11 cellular contexts compared by ENCODE assay signal in the genomic region with DNA sequence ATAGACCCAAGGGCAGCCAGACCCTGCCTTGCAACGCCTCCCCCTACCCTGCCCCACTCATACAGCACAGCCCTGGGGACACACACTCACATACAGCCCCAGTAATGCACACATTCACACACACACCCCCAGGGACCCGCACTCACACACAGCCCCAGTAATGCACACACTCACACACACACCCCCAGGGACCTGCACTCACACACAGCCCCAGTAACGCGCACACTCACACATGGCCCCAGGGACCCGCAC. TPM values are rescaled to one million over a fixed set of nuclear protein-coding genes. Genes with fewer than 3 reads are reported as not detected.
DNase-seq lines count a peak whose midpoint lies in the region; ATAC-seq, FAIRE-seq and TF ChIP-seq lines count a peak whose summit lies in the region.
"Had no signal": no experiment of that assay in that cellular context is flagged by ENCODE, and none has a peak within 500 bp of the region (broad histone marks: within the 10 kb centered on the region; RNA-seq: fewer than 3 reads in every experiment).

No MANE protein-coding gene starts in this region.

- H3K4me3 Mint-ChIP-seq in activated CD4-positive, alpha-beta T cell treated with anti-CD3 and anti-CD28 coated beads, Interleukin-2, amount 10 ng/mL, durations not matched to agents 24 days and 14 days, result peak overlapping the region; percentile 40
- H3K4me3 Mint-ChIP-seq in activated CD4-positive, alpha-beta memory T cell treated with anti-CD3 and anti-CD28 coated beads for 36 hours, result no peak overlapping the region
- H3K4me3 Mint-ChIP-seq in stimulated activated effector memory CD8-positive, alpha-beta T cell treated with anti-CD3 and anti-CD28 coated beads, Interleukin-12 subunit alpha, Interleukin-12 subunit beta, amount 100 ng/mL, for 72 hours, result peak overlapping the region; percentile 77

- peak overlapping the region; percentile 89 for H3K27ac Mint-ChIP-seq in activated CD4-positive, alpha-beta T cell treated with anti-CD3 and anti-CD28 coated beads, Interleukin-2, amount 10 ng/mL, durations not matched to agents 24 days and 14 days
- peak overlapping the region; percentile 66 for H3K27ac Mint-ChIP-seq in activated CD4-positive, alpha-beta memory T cell treated with anti-CD3 and anti-CD28 coated beads for 36 hours
- peak overlapping the region; percentile 100 for H3K27ac Mint-ChIP-seq in stimulated activated effector memory CD8-positive, alpha-beta T cell treated with anti-CD3 and anti-CD28 coated beads, Interleukin-12 subunit alpha, Interleukin-12 subunit beta, amount 100 ng/mL, for 72 hours

- no peak for ATAC-seq in stimulated activated effector memory CD8-positive, alpha-beta T cell treated with anti-CD3 and anti-CD28 coated beads, Interleukin-12 subunit alpha, Interleukin-12 subunit beta, amount 100 ng/mL, for 72 hours
- ATAC-seq in pancreas, result no peak

- H3K9me3 ChIP-seq in iPS-20b (ENCODE audit: insufficient read depth, low read depth, low read length) (no peaks in the 10 kb centered on the region), pancreas (no peaks in the 10 kb centered on the region)

- H3K9me3 Mint-ChIP-seq in activated CD4-positive, alpha-beta T cell treated with anti-CD3 and anti-CD28 coated beads, Interleukin-2, amount 10 ng/mL, durations not matched to agents 24 days and 14 days, result no peaks in the 10 kb centered on the region
- no peaks in the 10 kb centered on the region for H3K9me3 Mint-ChIP-seq in activated CD4-positive, alpha-beta memory T cell treated with anti-CD3 and anti-CD28 coated beads for 36 hours
- no peaks in the 10 kb centered on the region for H3K9me3 Mint-ChIP-seq in stimulated activated effector memory CD8-positive, alpha-beta T cell treated with anti-CD3 and anti-CD28 coated beads, Interleukin-12 subunit alpha, Interleukin-12 subunit beta, amount 100 ng/mL, for 72 hours

- WGBS in pancreas, 2 donors, result 93% methylated on average over 5 of the region's 5 CpGs

- no peak for FAIRE-seq in RCC 7860 (lab: Jason Lieb, UNC)
- FAIRE-seq in pancreas (lab: Jason Lieb, UNC), result no peak

- intact Hi-C loops in activated CD4-positive, alpha-beta T cell treated with anti-CD3 and anti-CD28 coated beads, Interleukin-2, amount 10 ng/mL, durations not matched to agents 24 days and 14 days (cut with micrococcal nuclease), result loop anchor here (10.0 kb wide), 3 partner anchors 348 to 918 kb away; partner anchors contain the start of genes PSME3IP1 and RSPRY1
- intact Hi-C loops in activated CD4-positive, alpha-beta memory T cell treated with anti-CD3 and anti-CD28 coated beads for 36 hours (cut with micrococcal nuclease), result no loop called here
- intact Hi-C loops in pancreas (cut with DNase I), result no loop called here

- H3K4me1 Mint-ChIP-seq in activated CD4-positive, alpha-beta T cell treated with anti-CD3 and anti-CD28 coated beads, Interleukin-2, amount 10 ng/mL, durations not matched to agents 24 days and 14 days, result peaks cover 67% of the 10 kb centered on the region
- H3K4me1 Mint-ChIP-seq in activated CD4-positive, alpha-beta memory T cell treated with anti-CD3 and anti-CD28 coated beads for 36 hours (ENCODE audit: low read depth), result peaks cover 74% of the 10 kb centered on the region
- H3K4me1 Mint-ChIP-seq in stimulated activated effector memory CD8-positive, alpha-beta T cell treated with anti-CD3 and anti-CD28 coated beads, Interleukin-12 subunit alpha, Interleukin-12 subunit beta, amount 100 ng/mL, for 72 hours, result peaks cover 81% of the 10 kb centered on the region

- H3K4me1 ChIP-seq in iPS-20b (ENCODE audit: insufficient read depth, low read length) (peaks cover 25% of the 10 kb centered on the region), pancreas (peaks cover 0 to 5% (median 0%) of the 10 kb centered on the region in 3 donors)

- CTCF ChIA-PET in activated CD4-positive, alpha-beta memory T cell treated with anti-CD3 and anti-CD28 coated beads for 36 hours (lab: Charles Lee), result no interaction called here

- H3K27ac ChIP-seq in iPS-20b (ENCODE audit: low read length) (no peak overlapping the region), pancreas (no peak overlapping the region)

- no peak for DNase-seq in activated CD4-positive, alpha-beta T cell treated with anti-CD3 and anti-CD28 coated beads, Interleukin-2, amount 10 ng/mL, durations not matched to agents 24 days and 14 days
- DNase-seq in activated CD4-positive, alpha-beta T cell treated with anti-CD3 and anti-CD28 coated beads for 4 hours, result no peak
- no peak for DNase-seq in activated CD4-positive, alpha-beta memory T cell treated with anti-CD3 and anti-CD28 coated beads for 36 hours
- DNase-seq in stimulated activated effector memory CD8-positive, alpha-beta T cell treated with anti-CD3 and anti-CD28 coated beads, Interleukin-12 subunit alpha, Interleukin-12 subunit beta, amount 100 ng/mL, for 72 hours (ENCODE audit: low spot score in 2 of 2), result no peak
- DNase-seq in SW 1271 (lab: John Stamatoyannopoulos, UW) (no peak), RCC 7860 (ENCODE audit: low spot score) (no peak), pancreas (no peak)
- DNase-seq: activated gamma-delta T cell, cortex of kidney, KG1 had no signal

- H3K4me3 ChIP-seq in iPS-20b (ENCODE audit: low read length), result no peak overlapping the region
- no peak overlapping the region for H3K4me3 ChIP-seq in pancreas

- H3K36me3 Mint-ChIP-seq in activated CD4-positive, alpha-beta T cell treated with anti-CD3 and anti-CD28 coated beads, Interleukin-2, amount 10 ng/mL, durations not matched to agents 24 days and 14 days (ENCODE audit: low read depth), result peaks cover 5% of the 10 kb centered on the region
- peaks cover 3% of the 10 kb centered on the region for H3K36me3 Mint-ChIP-seq in activated CD4-positive, alpha-beta memory T cell treated with anti-CD3 and anti-CD28 coated beads for 36 hours
- peaks cover 59% of the 10 kb centered on the region for H3K36me3 Mint-ChIP-seq in stimulated activated effector memory CD8-positive, alpha-beta T cell treated with anti-CD3 and anti-CD28 coated beads, Interleukin-12 subunit alpha, Interleukin-12 subunit beta, amount 100 ng/mL, for 72 hours

- H3K9ac ChIP-seq in iPS-20b (ENCODE audit: low read depth, low read length), result peak overlapping the region; percentile 51; the same call in 1 of the 2 replicates

- POLR2A ChIA-PET in activated CD4-positive, alpha-beta memory T cell treated with anti-CD3 and anti-CD28 coated beads for 36 hours (lab: Charles Lee), result no interaction called here

- H3K27me3 Mint-ChIP-seq in activated CD4-positive, alpha-beta T cell treated with anti-CD3 and anti-CD28 coated beads, Interleukin-2, amount 10 ng/mL, durations not matched to agents 24 days and 14 days, result no peaks in the 10 kb centered on the region
- no peaks in the 10 kb centered on the region for H3K27me3 Mint-ChIP-seq in activated CD4-positive, alpha-beta memory T cell treated with anti-CD3 and anti-CD28 coated beads for 36 hours

- no peaks in the 10 kb centered on the region for H3K27me3 ChIP-seq in iPS-20b (ENCODE audit: insufficient read depth, low read length)
- H3K27me3 ChIP-seq in pancreas, result no peaks in the 10 kb centered on the region

- H3K36me3 ChIP-seq in iPS-20b (ENCODE audit: insufficient read depth, low read depth, low read length) (peaks cover under 1% of the 10 kb centered on the region; the same call in 1 of the 2 replicates), pancreas (no peaks in the 10 kb centered on the region)

- no peak for TF ChIP-seq CTCF in pancreas (IDR thresholded peaks at IDR 0.05)

RNA-seq across cellular contexts. Expression of gene CCDC102A, which starts 3.1 kb away (rescaled TPM):
- 6.0 and 6.7 TPM in 2 replicates for total RNA-seq in activated CD4-positive, alpha-beta T cell treated with anti-CD3 and anti-CD28 coated beads, Interleukin-2, amount 10 ng/mL, durations not matched to agents 24 days and 14 days
- 1 to 10 TPM; 7.0 to 7.9 TPM for total RNA-seq in activated CD4-positive, alpha-beta memory T cell treated with anti-CD3 and anti-CD28 coated beads for 36 hours
- 1 to 10 TPM; 2.2 to 5.8 (median 2.9) TPM for total RNA-seq in pancreas
- 1 to 10 TPM; 2.8 to 3.5 TPM for polyA plus RNA-seq in pancreas

RNA-seq across cellular contexts. Expression of gene ADGRG5, which starts 9.2 kb away (rescaled TPM):
- 5.4 and 6.1 TPM in 2 replicates for total RNA-seq in activated CD4-positive, alpha-beta T cell treated with anti-CD3 and anti-CD28 coated beads, Interleukin-2, amount 10 ng/mL, durations not matched to agents 24 days and 14 days
- total RNA-seq in activated CD4-positive, alpha-beta memory T cell treated with anti-CD3 and anti-CD28 coated beads for 36 hours, result 1 to 10 TPM; 6.7 to 6.9 TPM
- total RNA-seq in pancreas, result under 1 TPM; 0.09 to 0.66 (median 0.23) TPM
- polyA plus RNA-seq in pancreas, result under 1 TPM; 0.19 to 0.38 TPM

RNA-seq across cellular contexts. Expression of gene DOK4, which starts 47.0 kb away (rescaled TPM):
- 4.2 and 4.3 TPM in 2 replicates for total RNA-seq in activated CD4-positive, alpha-beta T cell treated with anti-CD3 and anti-CD28 coated beads, Interleukin-2, amount 10 ng/mL, durations not matched to agents 24 days and 14 days
- 1 to 10 TPM; 5.5 to 7.1 TPM for total RNA-seq in activated CD4-positive, alpha-beta memory T cell treated with anti-CD3 and anti-CD28 coated beads for 36 hours
- total RNA-seq in pancreas, result 10 to 100 TPM in 5 of 6 donors, 1 to 10 TPM in 1; 9.2 to 24.4 (median 13.4) TPM
- polyA plus RNA-seq in pancreas, result 10 to 100 TPM; 16.7 to 26.4 TPM
